In the genomic region with DNA sequence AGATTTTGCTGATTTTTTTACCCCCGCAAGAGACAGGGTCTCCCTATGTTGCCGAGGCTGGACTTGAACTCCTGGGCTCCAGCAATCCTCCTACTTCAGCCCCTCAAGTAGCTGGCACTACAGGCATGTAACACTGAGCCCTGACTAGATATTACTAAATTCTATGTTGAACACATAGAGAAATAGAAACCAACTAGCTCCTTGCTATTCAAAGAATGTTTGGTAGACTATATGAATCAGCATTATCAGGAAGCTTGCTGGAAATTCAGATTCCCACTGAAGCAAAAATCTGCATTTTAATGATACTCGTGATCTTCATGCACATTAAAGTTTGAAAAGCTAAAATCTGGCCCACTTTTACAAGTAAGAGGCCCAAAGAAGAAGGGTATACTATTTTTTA, we compare ENCODE assay signal across 19 cellular contexts.
"Had no signal": no experiment of that assay in that cellular context is flagged by ENCODE, and none has a peak within 500 bp of the region (broad histone marks: within the 10 kb centered on the region; RNA-seq: fewer than 3 reads in every experiment).

No MANE protein-coding gene starts in this region.

- H3K4me1 Mint-ChIP-seq: nephron had no signal

- H3K4me1 ChIP-seq: breast epithelium, psoas muscle, suprapubic skin had no signal

- H3K27ac Mint-ChIP-seq: activated CD4-positive, alpha-beta memory T cell treated with anti-CD3 and anti-CD28 coated beads, Interleukin-2, amount 10 ng/mL, durations not matched to agents 7 days and 5 days; activated CD4-positive, alpha-beta T cell treated with anti-CD3 and anti-CD28 coated beads for 36 hours; activated naive CD4-positive, alpha-beta T cell treated with anti-CD3 and anti-CD28 coated beads, Interleukin-2, amount 50 U/mL, for 24 hours; activated T-cell treated with anti-CD3 and anti-CD28 coated beads, Interleukin-2, amount 50 U/mL, for 24 hours; nephron; stimulated activated naive CD8-positive, alpha-beta T cell treated with anti-CD3 and anti-CD28 coated beads, Interleukin-15, Interleukin-2, amounts not matched to agents 100 ng/mL and 50 ng/mL, for 24 hours; T-cell; type B pancreatic cell had no signal

- H3K36me3 ChIP-seq: breast epithelium had no signal

- DNase-seq: activated CD4-positive, alpha-beta memory T cell treated with anti-CD3 and anti-CD28 coated beads, Interleukin-2, amount 10 ng/mL, durations not matched to agents 7 days and 5 days; activated CD4-positive, alpha-beta T cell treated with anti-CD3 and anti-CD28 coated beads for 36 hours; activated T-cell treated with anti-CD3 and anti-CD28 coated beads, Interleukin-2, amount 50 U/mL, for 24 hours; erythroblast; foreskin fibroblast; glutamatergic neuron; hypothalamus; kidney; mesenchymal stem cell; psoas muscle; T-cell; T-helper 9 cell had no signal

- H3K27me3 Mint-ChIP-seq: activated CD4-positive, alpha-beta memory T cell treated with anti-CD3 and anti-CD28 coated beads, Interleukin-2, amount 10 ng/mL, durations not matched to agents 7 days and 5 days; activated CD4-positive, alpha-beta T cell treated with anti-CD3 and anti-CD28 coated beads for 36 hours; activated naive CD4-positive, alpha-beta T cell treated with anti-CD3 and anti-CD28 coated beads, Interleukin-2, amount 50 U/mL, for 24 hours; activated T-cell treated with anti-CD3 and anti-CD28 coated beads, Interleukin-2, amount 50 U/mL, for 24 hours; stimulated activated naive CD8-positive, alpha-beta T cell treated with anti-CD3 and anti-CD28 coated beads, Interleukin-15, Interleukin-2, amounts not matched to agents 100 ng/mL and 50 ng/mL, for 24 hours; T-cell; type B pancreatic cell had no signal

- ATAC-seq: activated CD4-positive, alpha-beta T cell treated with anti-CD3 and anti-CD28 coated beads for 36 hours; psoas muscle; sciatic nerve; T-cell had no signal

- H3K9me3 ChIP-seq: breast epithelium, psoas muscle, suprapubic skin had no signal

- H3K9me3 Mint-ChIP-seq: activated CD4-positive, alpha-beta memory T cell treated with anti-CD3 and anti-CD28 coated beads, Interleukin-2, amount 10 ng/mL, durations not matched to agents 7 days and 5 days; activated naive CD4-positive, alpha-beta T cell treated with anti-CD3 and anti-CD28 coated beads, Interleukin-2, amount 50 U/mL, for 24 hours; activated T-cell treated with anti-CD3 and anti-CD28 coated beads, Interleukin-2, amount 50 U/mL, for 24 hours; nephron; stimulated activated naive CD8-positive, alpha-beta T cell treated with anti-CD3 and anti-CD28 coated beads, Interleukin-15, Interleukin-2, amounts not matched to agents 100 ng/mL and 50 ng/mL, for 24 hours; T-cell; type B pancreatic cell had no signal

- H3K4me3 Mint-ChIP-seq: activated CD4-positive, alpha-beta memory T cell treated with anti-CD3 and anti-CD28 coated beads, Interleukin-2, amount 10 ng/mL, durations not matched to agents 7 days and 5 days; activated CD4-positive, alpha-beta T cell treated with anti-CD3 and anti-CD28 coated beads for 36 hours; activated naive CD4-positive, alpha-beta T cell treated with anti-CD3 and anti-CD28 coated beads, Interleukin-2, amount 50 U/mL, for 24 hours; activated T-cell treated with anti-CD3 and anti-CD28 coated beads, Interleukin-2, amount 50 U/mL, for 24 hours; nephron; stimulated activated naive CD8-positive, alpha-beta T cell treated with anti-CD3 and anti-CD28 coated beads, Interleukin-15, Interleukin-2, amounts not matched to agents 100 ng/mL and 50 ng/mL, for 24 hours; T-cell; type B pancreatic cell had no signal

- H3K27me3 ChIP-seq: breast epithelium, suprapubic skin had no signal

- H3K4me3 ChIP-seq: breast epithelium, psoas muscle, suprapubic skin had no signal

- FAIRE-seq: kidney had no signal

- H3K27ac ChIP-seq: breast epithelium, psoas muscle, suprapubic skin had no signal
